ENCODE assay signal across 11 cellular contexts in the genomic region with DNA sequence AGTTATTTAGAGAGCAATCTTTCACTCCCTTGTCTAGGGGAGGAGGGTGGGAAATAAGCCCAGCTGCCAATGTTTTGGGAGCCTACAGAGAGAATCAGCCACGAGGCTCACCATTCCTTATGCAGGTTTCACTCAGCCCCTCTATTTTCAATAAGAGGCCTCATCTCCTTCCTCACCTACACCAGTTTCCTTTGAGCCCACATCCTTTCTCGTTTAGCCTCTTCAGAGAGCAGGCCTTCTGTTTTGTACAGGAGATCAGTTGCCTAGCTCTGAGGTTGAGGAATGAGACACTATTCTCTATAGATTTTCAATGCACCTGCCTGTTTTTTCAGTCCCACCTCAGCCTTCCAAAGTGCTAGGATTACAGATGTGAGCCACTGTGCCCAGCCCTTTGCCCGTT. TPM values are rescaled to one million over a fixed set of nuclear protein-coding genes. Genes with fewer than 3 reads are reported as not detected.
DNase-seq lines count a peak whose midpoint lies in the region; ATAC-seq lines count a peak whose summit lies in the region.
"Had no signal": no experiment of that assay in that cellular context is flagged by ENCODE, and none has a peak within 500 bp of the region (broad histone marks: within the 10 kb centered on the region; RNA-seq: fewer than 3 reads in every experiment).

No MANE protein-coding gene starts in this region.

- peaks cover 0 to 18% of the 10 kb centered on the region in 2 donors for H3K4me1 ChIP-seq in naive thymus-derived CD4-positive, alpha-beta T cell (ENCODE audit: control insufficient read depth in 2 of 2, insufficient read depth in 2 of 2, low read length in 2 of 2)
- H3K4me1 ChIP-seq: right atrium auricular region, testis had no signal

- peak overlapping the region; percentile 14 for H3K4me3 Mint-ChIP-seq in activated CD8-positive, alpha-beta memory T cell treated with anti-CD3 and anti-CD28 coated beads, Interleukin-2, amount 10 ng/mL, durations not matched to agents 7 days and 5 days
- peak overlapping the region; percentile 51 to 84 (median 76) for H3K4me3 Mint-ChIP-seq in naive thymus-derived CD4-positive, alpha-beta T cell

- H3K4me3 ChIP-seq in naive thymus-derived CD4-positive, alpha-beta T cell (ENCODE audit: low read length), result no peak overlapping the region
- H3K4me3 ChIP-seq: right atrium auricular region, testis had no signal

- H3K27ac ChIP-seq in naive thymus-derived CD4-positive, alpha-beta T cell (ENCODE audit: low read depth, low read length), result peak overlapping the region; percentile 65
- H3K27ac ChIP-seq: right atrium auricular region, testis had no signal

- POLR2A ChIA-PET in naive thymus-derived CD4-positive, alpha-beta T cell (lab: Charles Lee), result interaction anchor here (0.8 to 2.0 kb wide), 7 partner anchors 13 to 500 kb away, joined by 3 to 8 read pairs (median 3); partner anchors contain the start of genes HIF1A, SNAPC1 and TMEM30B

- H3K9me3 Mint-ChIP-seq in activated CD8-positive, alpha-beta memory T cell treated with anti-CD3 and anti-CD28 coated beads, Interleukin-2, amount 10 ng/mL, durations not matched to agents 7 days and 5 days (ENCODE audit: low read depth), result no peaks in the 10 kb centered on the region
- H3K9me3 Mint-ChIP-seq in naive thymus-derived CD4-positive, alpha-beta T cell, result no peaks in the 10 kb centered on the region

- CTCF ChIA-PET in activated CD8-positive, alpha-beta memory T cell treated with anti-CD3 and anti-CD28 coated beads, Interleukin-2, amount 10 ng/mL, durations not matched to agents 7 days and 5 days (lab: Charles Lee), result interaction anchor here (0.7 to 1.7 kb wide), 3 partner anchors 18 to 558 kb away, joined by 3 to 10 read pairs (median 6); partner anchors contain the start of gene SNAPC1
- CTCF ChIA-PET in naive thymus-derived CD4-positive, alpha-beta T cell (lab: Charles Lee), result interaction anchor here (0.6 to 1.4 kb wide), 2 partner anchors 25 to 57 kb away, joined by 3 to 11 read pairs; no protein-coding TSS in a partner anchor

- no peaks in the 10 kb centered on the region for H3K27me3 Mint-ChIP-seq in activated CD8-positive, alpha-beta memory T cell treated with anti-CD3 and anti-CD28 coated beads, Interleukin-2, amount 10 ng/mL, durations not matched to agents 7 days and 5 days
- no peaks in the 10 kb centered on the region for H3K27me3 Mint-ChIP-seq in naive thymus-derived CD4-positive, alpha-beta T cell

- H3K9me3 ChIP-seq in naive thymus-derived CD4-positive, alpha-beta T cell (ENCODE audit: control insufficient read depth in 2 of 3, low read length in 3 of 3), result no peaks in the 10 kb centered on the region
- H3K9me3 ChIP-seq: right atrium auricular region, testis had no signal

- ATAC-seq in activated CD8-positive, alpha-beta memory T cell treated with anti-CD3 and anti-CD28 coated beads, Interleukin-2, amount 10 ng/mL, durations not matched to agents 7 days and 5 days, result peak; percentile 96
- ATAC-seq in GM21515 (IDR thresholded peaks at IDR 0.05; ENCODE audit: unreplicated experiment), result peak; percentile 83
- peak; percentile 81 for ATAC-seq in HG03432 (IDR thresholded peaks at IDR 0.05; ENCODE audit: unreplicated experiment)
- peak; percentile 46 for ATAC-seq in naive thymus-derived CD4-positive, alpha-beta T cell

- H3K27ac Mint-ChIP-seq in activated CD8-positive, alpha-beta memory T cell treated with anti-CD3 and anti-CD28 coated beads, Interleukin-2, amount 10 ng/mL, durations not matched to agents 7 days and 5 days, result peak overlapping the region; percentile 87
- H3K27ac Mint-ChIP-seq in naive thymus-derived CD4-positive, alpha-beta T cell, result peak overlapping the region; percentile 61 to 96 (median 92)

- H3K36me3 ChIP-seq in naive thymus-derived CD4-positive, alpha-beta T cell (ENCODE audit: control insufficient read depth in 2 of 3, insufficient read depth in 3 of 3, low read length in 3 of 3), result no peaks in the 10 kb centered on the region

- peak; percentile 55 for DNase-seq in activated CD8-positive, alpha-beta memory T cell treated with anti-CD3 and anti-CD28 coated beads, Interleukin-2, amount 10 ng/mL, durations not matched to agents 7 days and 5 days
- no peak for DNase-seq in activated CD8-positive, alpha-beta memory T cell treated with anti-CD3 and anti-CD28 coated beads, Interleukin-2, amount 50 U/mL, for 4 hours
- DNase-seq in naive thymus-derived CD4-positive, alpha-beta T cell, result peak in 7 of 9 donors; percentile 20 to 62 (median 52)
- DNase-seq in SKM-1 treated with dmso at 0.1 percent for 144 hours (lab: John Stamatoyannopoulos, UW; ENCODE audit: unreplicated experiment), result no peak
- DNase-seq in effector CD8-positive, alpha-beta T cell (lab: John Stamatoyannopoulos, UW), result no peak
- no peak for DNase-seq in AG08396 (ENCODE audit: low spot score)
- DNase-seq: NCI-H446, testis had no signal

- H3K36me3 Mint-ChIP-seq in activated CD8-positive, alpha-beta memory T cell treated with anti-CD3 and anti-CD28 coated beads, Interleukin-2, amount 10 ng/mL, durations not matched to agents 7 days and 5 days, result peaks cover 49% of the 10 kb centered on the region
- H3K36me3 Mint-ChIP-seq in naive thymus-derived CD4-positive, alpha-beta T cell, result peaks cover 4 to 45% (median 29%) of the 10 kb centered on the region in 5 donors

- intact Hi-C loops in naive thymus-derived CD4-positive, alpha-beta T cell (cut with micrococcal nuclease), result loop anchor here in 1 of 2 donors (1.0 to 5.0 kb wide), 2 partner anchors 18 to 33 kb away; partner anchors contain the start of gene SNAPC1

- H3K27me3 ChIP-seq in naive thymus-derived CD4-positive, alpha-beta T cell (ENCODE audit: control insufficient read depth in 2 of 2, insufficient read depth in 2 of 2, low read length in 2 of 2), result no peaks in the 10 kb centered on the region
- H3K27me3 ChIP-seq: right atrium auricular region, testis had no signal

- H3K4me1 Mint-ChIP-seq in activated CD8-positive, alpha-beta memory T cell treated with anti-CD3 and anti-CD28 coated beads, Interleukin-2, amount 10 ng/mL, durations not matched to agents 7 days and 5 days, result peaks cover 25% of the 10 kb centered on the region
- H3K4me1 Mint-ChIP-seq in naive thymus-derived CD4-positive, alpha-beta T cell, result peaks cover 14 to 50% (median 45%) of the 10 kb centered on the region in 7 donors

RNA-seq across cellular contexts. Expression of gene SNAPC1, which starts 17.9 kb away (rescaled TPM):
- total RNA-seq in activated CD8-positive, alpha-beta memory T cell treated with anti-CD3 and anti-CD28 coated beads, Interleukin-2, amount 10 ng/mL, durations not matched to agents 7 days and 5 days, result 1 to 10 TPM; 5.1 to 5.8 TPM
- 1 to 10 TPM; 3.5 to 8.7 (median 5.1) TPM for total RNA-seq in naive thymus-derived CD4-positive, alpha-beta T cell
- polyA plus RNA-seq in naive thymus-derived CD4-positive, alpha-beta T cell, result 1 to 10 TPM; 6.3 to 6.5 TPM

RNA-seq across cellular contexts. Expression of gene SYT16, which starts 32.4 kb away (rescaled TPM):
- not detected for total RNA-seq in activated CD8-positive, alpha-beta memory T cell treated with anti-CD3 and anti-CD28 coated beads, Interleukin-2, amount 10 ng/mL, durations not matched to agents 7 days and 5 days
- total RNA-seq in naive thymus-derived CD4-positive, alpha-beta T cell, result not detected
- polyA plus RNA-seq in naive thymus-derived CD4-positive, alpha-beta T cell, result not detected

Comparison
In these comparisons a context has a peak if more than half of its experiments do, and no peak if none do; other contexts are left out.
1. DNase-seq: peak in activated CD8-positive, alpha-beta memory T cell treated with anti-CD3 and anti-CD28 coated beads, Interleukin-2, amount 10 ng/mL, durations not matched to agents 7 days and 5 days (single experiment) and naive thymus-derived CD4-positive, alpha-beta T cell (7 of 9); none in activated CD8-positive, alpha-beta memory T cell treated with anti-CD3 and anti-CD28 coated beads, Interleukin-2, amount 50 U/mL, for 4 hours (single experiment), SKM-1 treated with dmso at 0.1 percent for 144 hours (single experiment), effector CD8-positive, alpha-beta T cell (single experiment) and AG08396 (single experiment).
2. ATAC-seq: peak in every context shown above with its lines; median percentile 96 in activated CD8-positive, alpha-beta memory T cell treated with anti-CD3 and anti-CD28 coated beads, Interleukin-2, amount 10 ng/mL, durations not matched to agents 7 days and 5 days; 83 in GM21515; 81 in HG03432; 46 in naive thymus-derived CD4-positive, alpha-beta T cell.